In genomic region chr9:99605016-99605743, GRCh38 we compare ENCODE assay signal across 17 cellular contexts.
DNase-seq lines count a peak whose midpoint lies in the region; ATAC-seq, FAIRE-seq and TF ChIP-seq lines count a peak whose summit lies in the region.
"Had no signal": no experiment of that assay in that cellular context is flagged by ENCODE, and none has a peak within 500 bp of the region (broad histone marks: within the 10 kb centered on the region; RNA-seq: fewer than 3 reads in every experiment).

No MANE protein-coding gene starts in this region.

- H3K36me3 Mint-ChIP-seq in naive thymus-derived CD8-positive, alpha-beta T cell, result no peaks in the 10 kb centered on the region
- H3K36me3 Mint-ChIP-seq: CD8-positive, alpha-beta T cell had no signal

- H3K4me3 Mint-ChIP-seq in naive thymus-derived CD8-positive, alpha-beta T cell, result no peak overlapping the region
- H3K4me3 Mint-ChIP-seq: CD8-positive, alpha-beta T cell; HFFc6 had no signal

- DNase-seq in GM12878 (ENCODE audit: low read depth, low spot score) (no peak), mesendoderm (peak; percentile 40), GM12892 (ENCODE audit: insufficient read length) (no peak), NCI-H1048 (lab: John Stamatoyannopoulos, UW) (no peak)
- DNase-seq in naive thymus-derived CD8-positive, alpha-beta T cell, result no peak
- DNase-seq: CD8-positive, alpha-beta T cell; DMS79; HFFc6; NCI-H187 treated with DMSO at 0.1 percent for 48 hours; NCI-H226; NCI-H524; Peyer's patch; SW 1271 had no signal

- H2BK120ac ChIP-seq in mesendoderm (ENCODE audit: low read depth, low read length), result no peak overlapping the region

- FAIRE-seq in GM12878 (lab: Jason Lieb, UNC), result no peak
- FAIRE-seq in GM12892 (lab: Jason Lieb, UNC), result no peak
- FAIRE-seq: H54 had no signal

- intact Hi-C loops in GM12878 (cut with micrococcal nuclease; ENCODE audit: unreplicated experiment), result no loop called here

- no peaks in the 10 kb centered on the region for H3K9me3 Mint-ChIP-seq in naive thymus-derived CD8-positive, alpha-beta T cell
- H3K9me3 Mint-ChIP-seq: CD8-positive, alpha-beta T cell; HFFc6 had no signal

- no peak overlapping the region for H2AFZ ChIP-seq in GM12878 (ENCODE audit: control insufficient read depth, low read depth, low read length)

- no peak overlapping the region for H3K18ac ChIP-seq in mesendoderm (ENCODE audit: low read length)

- H3K4me1 Mint-ChIP-seq in naive thymus-derived CD8-positive, alpha-beta T cell, result no peaks in the 10 kb centered on the region

- H3K23ac ChIP-seq in mesendoderm (ENCODE audit: low read length), result no peak overlapping the region

- H2BK5ac ChIP-seq in mesendoderm (ENCODE audit: low read length), result no peak overlapping the region

- H2BK15ac ChIP-seq in mesendoderm (replicated peaks; ENCODE audit: low read depth), result no peak overlapping the region

- H3K9me3 ChIP-seq in GM12878 (replicated peaks; ENCODE audit: control insufficient read depth, insufficient read depth, low read length), result no peaks in the 10 kb centered on the region; the same call in 1 of the 3 replicates
- H3K9me3 ChIP-seq: BLaER1 treated with 17β-estradiol and CSF1 and Interleukin-3, amounts not matched to agents 10 nM and 100 nM; Peyer's patch had no signal

- peaks cover 4% of the 10 kb centered on the region; the same call in 1 of the 2 replicates for H3K4me1 ChIP-seq in GM12878 (ENCODE audit: control insufficient read depth, insufficient read depth, low read length)
- peaks cover 20% of the 10 kb centered on the region for H3K4me1 ChIP-seq in mesendoderm (ENCODE audit: control insufficient read depth, low read depth, low read length)
- H3K4me1 ChIP-seq: Peyer's patch had no signal

- no peak overlapping the region for H3K27ac ChIP-seq in GM12878 (ENCODE audit: control insufficient read depth, insufficient read depth)
- no peak overlapping the region for H3K27ac ChIP-seq in mesendoderm (ENCODE audit: low read depth, low read length)
- H3K27ac ChIP-seq: BLaER1 treated with 17β-estradiol and CSF1 and Interleukin-3, amounts not matched to agents 10 nM and 100 nM; Peyer's patch had no signal

- H3K79me2 ChIP-seq in GM12878 (ENCODE audit: control insufficient read depth, insufficient read depth, low read length), result no peaks in the 10 kb centered on the region
- H3K79me2 ChIP-seq in mesendoderm (ENCODE audit: control insufficient read depth, insufficient read depth, low read length), result no peaks in the 10 kb centered on the region

- peaks cover 2 to 28% (median 9%) of the 10 kb centered on the region in 5 donors for H3K27me3 Mint-ChIP-seq in naive thymus-derived CD8-positive, alpha-beta T cell

- no peak overlapping the region for H3K56ac ChIP-seq in mesendoderm (ENCODE audit: low read length)

- no TSS peak for BruUV-seq in GM12878 (replicated peaks; lab: Mats Ljungman, UMichigan)

- H2AK5ac ChIP-seq in mesendoderm (ENCODE audit: low read length), result no peak overlapping the region

- in situ Hi-C loops in GM12878 (cut with MboI), result no loop called here

- CTCF ChIA-PET in GM12878 (lab: Yijun Ruan, JAX), result interaction anchor here (0.6 to 1.4 kb wide), 3 partner anchors 11 to 390 kb away, joined by 3 read pairs; no protein-coding TSS in a partner anchor

- SMC1A ChIA-PET in GM12878 (lab: Charles Lee; ENCODE audit: uncharacterized antibody, unreplicated experiment), result interaction anchor here (0.6 to 3.7 kb wide), 9 partner anchors 9 to 374 kb away, joined by 3 to 10 read pairs (median 3); no protein-coding TSS in a partner anchor

- no peak for TF ChIP-seq RAD21 in GM12878 (IDR thresholded peaks at IDR 0.05; ENCODE audit: insufficient read depth, low read depth, low read length)

- H3K36me3 ChIP-seq in GM12878 (ENCODE audit: control insufficient read depth in 2 of 2, insufficient read depth in 2 of 2, low read length in 1 of 2) (no peaks in the 10 kb centered on the region), mesendoderm (ENCODE audit: control insufficient read depth, insufficient read depth, low read length) (no peaks in the 10 kb centered on the region)
- H3K36me3 ChIP-seq: BLaER1 treated with 17β-estradiol and CSF1 and Interleukin-3, amounts not matched to agents 10 nM and 100 nM; Peyer's patch had no signal

- no peak for TF ChIP-seq POLR2A in GM12878 (IDR thresholded peaks at IDR 0.05; ENCODE audit: low read depth, low read length)
- TF ChIP-seq POLR2A in GM12892 (IDR thresholded peaks at IDR 0.05; ENCODE audit: low read depth, low read length), result no peak

- no peaks in the 10 kb centered on the region for H3K79me1 ChIP-seq in mesendoderm (ENCODE audit: low read length)

- RAD21 ChIA-PET in GM12878 (lab: Charles Lee; ENCODE audit: unreplicated experiment), result interaction anchor here (0.9 to 1.0 kb wide), 3 partner anchors 12 to 28 kb away, joined by 3 read pairs; no protein-coding TSS in a partner anchor

- H3K4me2 ChIP-seq in GM12878 (ENCODE audit: control insufficient read depth, insufficient read depth) (no peak overlapping the region), mesendoderm (ENCODE audit: low read length) (no peak overlapping the region)
- H3K4me2 ChIP-seq: BLaER1 treated with 17β-estradiol and CSF1 and Interleukin-3, amounts not matched to agents 10 nM and 100 nM had no signal

- no peak for TF ChIP-seq EP300 in GM12878 (IDR thresholded peaks at IDR 0.05; ENCODE audit: borderline replicate concordance in 1 of 2, control insufficient read depth in 1 of 2, low read depth in 2 of 2, low read length in 2 of 2)

- H3K4me3 ChIP-seq in GM12878 (no peak overlapping the region), mesendoderm (ENCODE audit: low read length) (no peak overlapping the region)
- H3K4me3 ChIP-seq: BLaER1 treated with 17β-estradiol and CSF1 and Interleukin-3, amounts not matched to agents 10 nM and 100 nM; Peyer's patch had no signal

- ATAC-seq in GM18511 (IDR thresholded peaks at IDR 0.05; ENCODE audit: unreplicated experiment), result peak; percentile 77
- peak; percentile 56 for ATAC-seq in HG03066 (IDR thresholded peaks at IDR 0.05; ENCODE audit: low read depth, unreplicated experiment)
- peak; percentile 47; the same call in 2 of the 3 replicates for ATAC-seq in GM12878
- no peak for ATAC-seq in naive thymus-derived CD8-positive, alpha-beta T cell
- ATAC-seq: CD8-positive, alpha-beta T cell had no signal

- no peak for TF ChIP-seq CTCF in GM12878 (IDR thresholded peaks at IDR 0.05 in 2 of 3, conservative IDR thresholded peaks at IDR 0.05 in 1 of 3; ENCODE audit: control insufficient read depth in 2 of 3, extremely low read depth in 1 of 3, insufficient read depth in 1 of 3, low read depth in 3 of 3, low read length in 3 of 3)

- H3K9ac ChIP-seq in GM12878 (ENCODE audit: control insufficient read depth, insufficient read depth, low read length), result no peak overlapping the region
- H3K9ac ChIP-seq in mesendoderm (ENCODE audit: low read length), result no peak overlapping the region
- H3K9ac ChIP-seq: BLaER1 treated with 17β-estradiol and CSF1 and Interleukin-3, amounts not matched to agents 10 nM and 100 nM had no signal

- no peak overlapping the region for H4K8ac ChIP-seq in mesendoderm (ENCODE audit: low read depth, low read length)

- no peaks in the 10 kb centered on the region for H3K27me3 ChIP-seq in GM12878 (replicated peaks in 1 of 2; ENCODE audit: control insufficient read depth in 2 of 2, insufficient read depth in 2 of 2, low read length in 1 of 2)
- H3K27me3 ChIP-seq in mesendoderm (ENCODE audit: insufficient read depth, low read length, poor library complexity), result peaks cover 7% of the 10 kb centered on the region
- H3K27me3 ChIP-seq: BLaER1 treated with 17β-estradiol and CSF1 and Interleukin-3, amounts not matched to agents 10 nM and 100 nM; Peyer's patch had no signal

- no peak overlapping the region for H3K4ac ChIP-seq in mesendoderm (ENCODE audit: low read depth, low read length)

- POLR2A ChIA-PET in GM12878 (lab: Charles Lee), result no interaction called here
- POLR2A ChIA-PET in naive thymus-derived CD8-positive, alpha-beta T cell (lab: Charles Lee), result no interaction called here

- no peak overlapping the region for H4K5ac ChIP-seq in mesendoderm (ENCODE audit: low read length)

- H4K20me1 ChIP-seq in GM12878 (ENCODE audit: control insufficient read depth, insufficient read depth), result no peaks in the 10 kb centered on the region
- H4K20me1 ChIP-seq: BLaER1 treated with 17β-estradiol and CSF1 and Interleukin-3, amounts not matched to agents 10 nM and 100 nM had no signal

- 52% methylated on average over 5 of the region's 5 CpGs for WGBS in GM12878 (ENCODE audit: insufficient coverage, insufficient replicate concordance, low lambda C conversion rate, missing lambda C conversion rate)
- WGBS in mesendoderm (ENCODE audit: extremely low coverage, insufficient coverage, low lambda C conversion rate), result no CpG with 5 or more reads among the region's 5 CpGs

- H3K27ac Mint-ChIP-seq in naive thymus-derived CD8-positive, alpha-beta T cell, result no peak overlapping the region
- H3K27ac Mint-ChIP-seq: CD8-positive, alpha-beta T cell; HFFc6 had no signal

TF ChIP-seq in GM12878, 131 proteins besides CTCF, POLR2A, EP300 and RAD21:
- no peak for TF ChIP-seq ZNF384 (IDR thresholded peaks at IDR 0.05; ENCODE audit: borderline replicate concordance, low read depth, low read length)
- no peak for TF ChIP-seq SKIL (IDR thresholded peaks at IDR 0.05; ENCODE audit: low read depth, poor library complexity, severe bottlenecking)
- TF ChIP-seq RUNX3 (IDR thresholded peaks at IDR 0.05; ENCODE audit: low read length), result no peak
- TF ChIP-seq ETV6 (conservative IDR thresholded peaks at IDR 0.05 in 1 of 2, IDR thresholded peaks at IDR 0.05 in 1 of 2; ENCODE audit: borderline replicate concordance in 1 of 2, low read depth in 1 of 2), result peak in 1 of 2 experiments; percentile 48; a peak in 1 of 4 replicates
- no peak for TF ChIP-seq KAT2A (conservative IDR thresholded peaks at IDR 0.05; ENCODE audit: control insufficient read depth, low read depth, low read length)

Comparison
In these comparisons a context has a peak if more than half of its experiments do, and no peak if none do; other contexts are left out.
1. ATAC-seq: peak in GM18511 (single experiment), HG03066 (single experiment) and GM12878 (single experiment); none in naive thymus-derived CD8-positive, alpha-beta T cell (0 of 2).